ENCODE assay signal across 20 cellular contexts in the genomic region with DNA sequence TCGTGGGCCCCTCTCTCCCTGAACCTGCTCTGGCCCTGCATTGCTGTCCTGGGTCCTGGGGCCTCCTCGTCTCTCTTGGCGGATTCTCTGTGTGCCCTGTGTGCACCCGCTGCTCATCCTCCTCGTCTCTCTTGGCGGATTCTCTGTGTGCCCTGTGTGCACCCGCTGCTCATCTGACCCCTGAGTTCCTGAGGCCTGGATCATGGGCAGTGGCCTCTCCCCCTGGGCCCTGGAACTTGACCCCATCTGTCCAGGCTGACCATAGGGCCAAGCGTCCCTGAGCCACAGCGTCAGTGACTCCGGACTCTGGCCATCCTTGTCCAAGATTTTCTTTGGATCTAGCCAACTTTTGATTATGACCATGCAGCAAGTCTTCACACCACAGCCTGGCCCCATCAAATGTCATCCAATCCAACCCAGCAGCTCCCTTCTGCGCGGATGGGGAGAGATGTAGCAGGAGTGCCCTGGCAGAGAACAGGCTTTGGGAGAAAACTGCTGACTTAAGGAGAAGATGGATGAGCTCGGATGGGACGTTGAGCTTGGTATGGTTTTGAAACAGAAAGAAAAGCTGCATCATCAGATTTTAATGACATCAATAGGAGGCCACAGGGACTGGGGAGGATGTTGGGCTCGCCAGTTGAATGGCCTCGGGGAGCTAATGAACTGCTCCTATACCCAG.
DNase-seq lines count a peak whose midpoint lies in the region; ATAC-seq and TF ChIP-seq lines count a peak whose summit lies in the region.
"Had no signal": no experiment of that assay in that cellular context is flagged by ENCODE, and none has a peak within 500 bp of the region (broad histone marks: within the 10 kb centered on the region; RNA-seq: fewer than 3 reads in every experiment).

No MANE protein-coding gene starts in this region.

- H3K4me1 Mint-ChIP-seq in T-helper 2 cell treated with Interferon-gamma antibody and Interleukin-4, amounts not matched to agents 5 μg/mL and 100 μg/mL, for 36 hours (ENCODE audit: low read depth), result no peaks in the 10 kb centered on the region

- no peaks in the 10 kb centered on the region for H3K4me1 ChIP-seq in aorta (ENCODE audit: control insufficient read depth in 1 of 2, insufficient read depth in 2 of 2, low read length in 2 of 2)
- H3K4me1 ChIP-seq: HAP-1 had no signal

- no peak for TF ChIP-seq CTCF in coronary artery (IDR thresholded peaks at IDR 0.05)

- H3K27me3 ChIP-seq in aorta (ENCODE audit: control insufficient read depth in 1 of 2, insufficient read depth in 2 of 2, low read length in 1 of 2), result no peaks in the 10 kb centered on the region

- H3K27me3 Mint-ChIP-seq in T-helper 2 cell treated with Interferon-gamma antibody and Interleukin-4, amounts not matched to agents 5 μg/mL and 100 μg/mL, for 36 hours (ENCODE audit: low read depth), result no peaks in the 10 kb centered on the region

- H3K9me3 ChIP-seq in aorta (ENCODE audit: control insufficient read depth, low read length), result no peaks in the 10 kb centered on the region
- H3K9me3 ChIP-seq: HAP-1 had no signal

- intact Hi-C loops in posterior vena cava (cut with DNase I), result no loop called here
- intact Hi-C loops in aorta (cut with DNase I), result no loop called here

- no peak overlapping the region for H3K27ac Mint-ChIP-seq in T-helper 2 cell treated with Interferon-gamma antibody and Interleukin-4, amounts not matched to agents 5 μg/mL and 100 μg/mL, for 36 hours

- H3K4me3 Mint-ChIP-seq in T-helper 2 cell treated with Interferon-gamma antibody and Interleukin-4, amounts not matched to agents 5 μg/mL and 100 μg/mL, for 36 hours, result no peak overlapping the region

- whole genome bisulfite sequencing in aorta, 2 donors, result 94% methylated on average over 16 of the region's 16 CpGs

- H3K4me3 ChIP-seq in coronary artery (no peak overlapping the region), aorta (ENCODE audit: low read length in 2 of 2) (no peak overlapping the region)
- H3K4me3 ChIP-seq: HAP-1 had no signal

- no peak for ATAC-seq in aorta (ENCODE audit: low FRiP score)
- ATAC-seq in GM18909 (IDR thresholded peaks at IDR 0.05; ENCODE audit: poor library complexity, unreplicated experiment), result no peak
- ATAC-seq: SK-N-SH treated with all-trans-retinoic acid at 6 μM for 48 hours had no signal

- no peaks in the 10 kb centered on the region for H3K9me3 Mint-ChIP-seq in T-helper 2 cell treated with Interferon-gamma antibody and Interleukin-4, amounts not matched to agents 5 μg/mL and 100 μg/mL, for 36 hours

- H3K27ac ChIP-seq in coronary artery (no peak overlapping the region), aorta (ENCODE audit: low read depth in 1 of 2, low read length in 2 of 2) (no peak overlapping the region)
- H3K27ac ChIP-seq: 22Rv1 had no signal

- no peaks in the 10 kb centered on the region for H3K36me3 ChIP-seq in aorta (ENCODE audit: control insufficient read depth in 1 of 2, insufficient read depth in 2 of 2, low read length in 1 of 2)
- H3K36me3 ChIP-seq: HAP-1 had no signal

- DNase-seq in activated CD8-positive, alpha-beta memory T cell treated with anti-CD3 and anti-CD28 coated beads, Interleukin-2, amount 50 U/mL, for 48 hours, result peak; percentile 4
- no peak for DNase-seq in activated CD8-positive, alpha-beta memory T cell treated with anti-CD3 and anti-CD28 coated beads, Interleukin-2, amount 50 U/mL, for 4 hours
- DNase-seq in coronary artery (ENCODE audit: low spot score), result peak; percentile 64
- DNase-seq in posterior vena cava (ENCODE audit: low spot score), result peak; percentile 35
- peak; percentile 17 to 26 for DNase-seq in aorta
- DNase-seq in SIG-M5 (lab: John Stamatoyannopoulos, UW), result no peak
- DNase-seq in T-helper 2 cell treated with Interferon-gamma antibody and Interleukin-4, amounts not matched to agents 5 μg/mL and 100 μg/mL, for 36 hours (ENCODE audit: low spot score), result no peak
- DNase-seq: MV-4-11, NCI-H1417, NCI-H187, NCI-H2107, NCI-H2227 treated with DMSO at 0.1 percent for 48 hours, NCI-H524, NCI-H82, OCI-M1, SHP77 treated with DMSO at 0.1 percent for 48 hours had no signal

- H3K36me3 Mint-ChIP-seq in T-helper 2 cell treated with Interferon-gamma antibody and Interleukin-4, amounts not matched to agents 5 μg/mL and 100 μg/mL, for 36 hours (ENCODE audit: low read depth), result no peaks in the 10 kb centered on the region

Comparison
In these comparisons a context has a peak if more than half of its experiments do, and no peak if none do; other contexts are left out.
1. DNase-seq: peak in activated CD8-positive, alpha-beta memory T cell treated with anti-CD3 and anti-CD28 coated beads, Interleukin-2, amount 50 U/mL, for 48 hours (single experiment), coronary artery (single experiment), posterior vena cava (single experiment) and aorta (2 of 2); none in activated CD8-positive, alpha-beta memory T cell treated with anti-CD3 and anti-CD28 coated beads, Interleukin-2, amount 50 U/mL, for 4 hours (single experiment), SIG-M5 (single experiment) and T-helper 2 cell treated with Interferon-gamma antibody and Interleukin-4, amounts not matched to agents 5 μg/mL and 100 μg/mL, for 36 hours (single experiment).